10 cellular contexts compared by ENCODE assay signal in genomic region chr12:51904951-51905471, GRCh38. TPM values are rescaled to one million over a fixed set of nuclear protein-coding genes. Genes with fewer than 3 reads are reported as not detected.
DNase-seq lines count a peak whose midpoint lies in the region; ATAC-seq, FAIRE-seq and TF ChIP-seq lines count a peak whose summit lies in the region.
"Had no signal": no experiment of that assay in that cellular context is flagged by ENCODE, and none has a peak within 500 bp of the region (broad histone marks: within the 10 kb centered on the region; RNA-seq: fewer than 3 reads in every experiment).

No MANE protein-coding gene starts in this region.

- no peak for TF ChIP-seq EP300 in transverse colon (IDR thresholded peaks at IDR 0.05; ENCODE audit: low read depth)

- 52% methylated on average over 1 of the region's 1 CpG; no CpG with 5 or more reads in 1 of the 2 donors for WGBS in transverse colon (ENCODE audit: low coverage in 1 of 2), 2 donors

- no peak for FAIRE-seq in endothelial cell of umbilical vein (lab: Jason Lieb, UNC)

- H3K4me1 ChIP-seq in endothelial cell of umbilical vein (ENCODE audit: control insufficient read depth, extremely low read depth, insufficient read depth, low read length) (peaks cover 59% of the 10 kb centered on the region), mucosa of descending colon (ENCODE audit: low read depth) (peaks cover 30% of the 10 kb centered on the region), transverse colon (peaks cover 16 to 40% (median 32%) of the 10 kb centered on the region in 4 donors)

- peak overlapping the region; percentile 65 for H3K4me2 ChIP-seq in endothelial cell of umbilical vein (ENCODE audit: insufficient read depth, low read length)

- ATAC-seq in mucosa of descending colon, result no peak
- no peak for ATAC-seq in HG02610 (IDR thresholded peaks at IDR 0.05; ENCODE audit: unreplicated experiment)
- ATAC-seq: T-helper 17 cell had no signal

- H3K27ac ChIP-seq in endothelial cell of umbilical vein (ENCODE audit: insufficient read depth, low read depth, low read length) (peak overlapping the region; percentile 99), transverse colon (peak overlapping the region; percentile 80 to 87 (median 86))
- H3K27ac ChIP-seq: epithelial cell of prostate had no signal

- POLR2A ChIA-PET in endothelial cell of umbilical vein (lab: Charles Lee), result interaction anchor here (0.7 to 3.6 kb wide), 8 partner anchors 8 to 301 kb away, joined by 3 to 18 read pairs (median 6); partner anchors contain the start of gene TAMALIN

- in situ Hi-C loops in transverse colon (cut with MboI; ENCODE audit: low pct_ligation_motif_present in 1 of 4, low pct_unique_long_range_greater_than_20kb in 1 of 4, low sequenced_read_pairs in 3 of 4), result no loop called here

- DNase-seq in MV-4-11 (lab: John Stamatoyannopoulos, UW), result peak; percentile 48
- no peak for DNase-seq in endothelial cell of umbilical vein (ENCODE audit: low read depth, low spot score)
- peak in 2 of 3 donors; percentile 21 to 30 for DNase-seq in mucosa of descending colon
- peak; percentile 9 for DNase-seq in transverse colon
- no peak for DNase-seq in NK-92 (lab: John Stamatoyannopoulos, UW; ENCODE audit: unreplicated experiment)
- no peak for DNase-seq in ecto neural progenitor cell (ENCODE audit: low spot score)
- DNase-seq: T-helper 17 cell had no signal

- no peaks in the 10 kb centered on the region for H4K20me1 ChIP-seq in endothelial cell of umbilical vein (replicated peaks; ENCODE audit: control insufficient read depth, extremely low read depth, insufficient read depth, low read length)

- peak overlapping the region; percentile 95 for H3K9ac ChIP-seq in endothelial cell of umbilical vein (replicated peaks; ENCODE audit: extremely low read depth, insufficient read depth, low read length)

- H3K4me3 ChIP-seq in endothelial cell of umbilical vein (replicated peaks in 1 of 3; ENCODE audit: insufficient read depth in 1 of 3, low read depth in 1 of 3, low read length in 3 of 3) (no peak overlapping the region), mucosa of descending colon (no peak overlapping the region), transverse colon (no peak overlapping the region)

- no peak for TF ChIP-seq POLR2A in endothelial cell of umbilical vein (IDR thresholded peaks at IDR 0.05; ENCODE audit: low read depth, low read length)
- TF ChIP-seq POLR2A in transverse colon (IDR thresholded peaks at IDR 0.05), result no peak

- no peaks in the 10 kb centered on the region for H3K9me3 ChIP-seq in endothelial cell of umbilical vein (replicated peaks; ENCODE audit: control insufficient read depth, insufficient read depth, low read length)
- no peaks in the 10 kb centered on the region for H3K9me3 ChIP-seq in mucosa of descending colon
- no peaks in the 10 kb centered on the region for H3K9me3 ChIP-seq in transverse colon

- no peaks in the 10 kb centered on the region for H3K27me3 ChIP-seq in endothelial cell of umbilical vein (ENCODE audit: control insufficient read depth in 2 of 2, insufficient read depth in 2 of 2, low read length in 2 of 2)
- peaks cover 3% of the 10 kb centered on the region for H3K27me3 ChIP-seq in transverse colon

- H2AFZ ChIP-seq in endothelial cell of umbilical vein (ENCODE audit: low read depth, low read length), result no peak overlapping the region

- intact Hi-C loops in endothelial cell of umbilical vein (cut with micrococcal nuclease), result loop anchor here (1.0 kb wide), 1 partner anchor 8 kb away; no protein-coding TSS in a partner anchor
- intact Hi-C loops in mucosa of descending colon (cut with DNase I, micrococcal nuclease), result no loop called here
- intact Hi-C loops in transverse colon (cut with DNase I; ENCODE audit: low total_unique reads), result no loop called here

- dilution Hi-C loops in endothelial cell of umbilical vein (cut with MboI; ENCODE audit: extremely low pct_ligation_motif_present, low sequenced_read_pairs), result no loop called here

- TSS peak; percentile 92 for BruUV-seq in endothelial cell of umbilical vein (replicated peaks; lab: Mats Ljungman, UMichigan)

- CTCF ChIA-PET in endothelial cell of umbilical vein (lab: Charles Lee), result interaction anchor here (0.8 to 11.4 kb wide), 5 partner anchors 8 to 118 kb away, joined by 3 to 286 read pairs (median 3); partner anchors contain the start of gene ANKRD33

- TF ChIP-seq CTCF in endothelial cell of umbilical vein (IDR thresholded peaks at IDR 0.05; ENCODE audit: extremely low read depth in 1 of 2, insufficient read depth in 1 of 2, low read depth in 1 of 2, low read length in 2 of 2) (no peak), mucosa of descending colon (IDR thresholded peaks at IDR 0.05) (no peak), transverse colon (IDR thresholded peaks at IDR 0.05) (no peak)

- H3K36me3 ChIP-seq in endothelial cell of umbilical vein (ENCODE audit: control insufficient read depth in 2 of 2, extremely low read depth in 1 of 2, insufficient read depth in 2 of 2, low read length in 2 of 2) (no peaks in the 10 kb centered on the region), mucosa of descending colon (ENCODE audit: low read depth) (no peaks in the 10 kb centered on the region), transverse colon (no peaks in the 10 kb centered on the region)

- H3K79me2 ChIP-seq in endothelial cell of umbilical vein (ENCODE audit: control insufficient read depth, insufficient read depth, low read length), result peaks cover 31% of the 10 kb centered on the region

- H3K9me1 ChIP-seq in endothelial cell of umbilical vein (replicated peaks; ENCODE audit: control insufficient read depth, extremely low read depth, insufficient read depth, low read length), result no peaks in the 10 kb centered on the region

TF ChIP-seq in endothelial cell of umbilical vein, 7 proteins besides CTCF, POLR2A, EP300 and RAD21:
- TF ChIP-seq EZH2 (IDR thresholded peaks at IDR 0.05; ENCODE audit: borderline replicate concordance, low read depth, low read length, severe bottlenecking) (no peak), GATA2 (IDR thresholded peaks at IDR 0.05; ENCODE audit: insufficient read depth, insufficient read length, low read depth, low read length) (peak; percentile 33)
TF ChIP-seq in endothelial cell of umbilical vein: peak in this region for 1.

RNA-seq across cellular contexts. Expression of gene ACVRL1, which starts 2.3 kb away (rescaled TPM):
- 404 and 427 TPM in 2 replicates for total RNA-seq in endothelial cell of umbilical vein
- polyA plus RNA-seq in endothelial cell of umbilical vein, result 355 and 403 TPM in 2 replicates
- 270 and 301 TPM in 2 replicates for polyA plus RNA-seq in endothelial cell of umbilical vein (2011; cell fraction: cytosol; rRNA removed)
- 559 and 644 TPM in 2 replicates for polyA plus RNA-seq in endothelial cell of umbilical vein (2011; cell fraction: nucleus; rRNA removed)
- polyA plus RNA-seq in endothelial cell of umbilical vein (2012), result 203 and 337 TPM in 2 replicates
- 398 and 445 TPM in 2 replicates for polyA minus RNA-seq in endothelial cell of umbilical vein
- not detected for polyA minus RNA-seq in endothelial cell of umbilical vein (2011; cell fraction: cytosol; rRNA and poly(A)+ RNA removed)
- 169 and 190 TPM in 2 replicates for polyA minus RNA-seq in endothelial cell of umbilical vein (2011; cell fraction: nucleus; rRNA and poly(A)+ RNA removed)
- 100 to 1,000 TPM; 132 to 261 (median 247) TPM for total RNA-seq in mucosa of descending colon
- 100 to 1,000 TPM; 115 to 440 (median 137) TPM for total RNA-seq in transverse colon
- total RNA-seq: NCI-H460, T-helper 17 cell had no signal

RNA-seq across cellular contexts. Expression of gene ANKRD33, which starts 17.1 kb away (rescaled TPM):
- total RNA-seq in endothelial cell of umbilical vein (0.95 and 1.2 TPM in 2 replicates), mucosa of descending colon (under 1 TPM in 1 of 3 donors, not detected in 2; 0.46 TPM), transverse colon (not detected)
- 0.80 and 0.92 TPM in 2 replicates for polyA plus RNA-seq in endothelial cell of umbilical vein
- polyA plus RNA-seq in endothelial cell of umbilical vein (2011; cell fraction: cytosol; rRNA removed), result 0.25 and 0.34 TPM in 2 replicates
- 2.9 and 3.2 TPM in 2 replicates for polyA plus RNA-seq in endothelial cell of umbilical vein (2011; cell fraction: nucleus; rRNA removed)
- polyA plus RNA-seq in endothelial cell of umbilical vein (2012), result 0.60 and 0.86 TPM in 2 replicates
- 0.36 and 0.61 TPM in 2 replicates for polyA minus RNA-seq in endothelial cell of umbilical vein
- not detected for polyA minus RNA-seq in endothelial cell of umbilical vein (2011; cell fraction: cytosol; rRNA and poly(A)+ RNA removed)
- polyA minus RNA-seq in endothelial cell of umbilical vein (2011; cell fraction: nucleus; rRNA and poly(A)+ RNA removed), result 0.58 and 0.87 TPM in 2 replicates
- total RNA-seq: NCI-H460, T-helper 17 cell had no signal

RNA-seq across cellular contexts. Expression of gene ACVR1B, which starts 46.5 kb away (rescaled TPM):
- total RNA-seq in endothelial cell of umbilical vein, result 25.4 and 33.7 TPM in 2 replicates
- polyA plus RNA-seq in endothelial cell of umbilical vein, result 25.5 and 29.0 TPM in 2 replicates
- polyA plus RNA-seq in endothelial cell of umbilical vein (2011; cell fraction: cytosol; rRNA removed), result 23.9 and 24.1 TPM in 2 replicates
- 43.8 and 45.3 TPM in 2 replicates for polyA plus RNA-seq in endothelial cell of umbilical vein (2011; cell fraction: nucleus; rRNA removed)
- polyA plus RNA-seq in endothelial cell of umbilical vein (2012), result 21.7 and 26.2 TPM in 2 replicates
- polyA minus RNA-seq in endothelial cell of umbilical vein, result 54.5 and 58.3 TPM in 2 replicates
- polyA minus RNA-seq in endothelial cell of umbilical vein (2011; cell fraction: cytosol; rRNA and poly(A)+ RNA removed), result 7.4 TPM
- polyA minus RNA-seq in endothelial cell of umbilical vein (2011; cell fraction: nucleus; rRNA and poly(A)+ RNA removed), result 24.5 and 28.9 TPM in 2 replicates
- 10 to 100 TPM; 42.4 to 95.7 (median 77.3) TPM for total RNA-seq in mucosa of descending colon
- total RNA-seq in transverse colon, result 10 to 100 TPM; 22.5 to 96.9 (median 68.7) TPM

RNA-seq across cellular contexts. Expression of gene FIGNL2, which starts 56.5 kb away (rescaled TPM):
- total RNA-seq in endothelial cell of umbilical vein (2.4 and 2.5 TPM in 2 replicates), mucosa of descending colon (under 1 TPM; 0.26 to 0.44 (median 0.34) TPM), transverse colon (not detected)
- polyA plus RNA-seq in endothelial cell of umbilical vein, result 1.4 and 1.5 TPM in 2 replicates
- polyA plus RNA-seq in endothelial cell of umbilical vein (2011; cell fraction: cytosol; rRNA removed), result 0.50 and 0.54 TPM in 2 replicates
- 3.3 TPM in 2 replicates for polyA plus RNA-seq in endothelial cell of umbilical vein (2011; cell fraction: nucleus; rRNA removed)
- polyA plus RNA-seq in endothelial cell of umbilical vein (2012), result 0.48 and 0.49 TPM in 2 replicates
- 4.6 and 5.1 TPM in 2 replicates for polyA minus RNA-seq in endothelial cell of umbilical vein
- polyA minus RNA-seq in endothelial cell of umbilical vein (2011; cell fraction: cytosol; rRNA and poly(A)+ RNA removed), result not detected
- polyA minus RNA-seq in endothelial cell of umbilical vein (2011; cell fraction: nucleus; rRNA and poly(A)+ RNA removed), result 2.5 and 3.5 TPM in 2 replicates

Comparison
In these comparisons a context has a peak if more than half of its experiments do, and no peak if none do; other contexts are left out.
1. DNase-seq: peak in MV-4-11 (single experiment), mucosa of descending colon (2 of 3) and transverse colon (single experiment); none in endothelial cell of umbilical vein (single experiment), NK-92 (single experiment) and ecto neural progenitor cell (single experiment).